In the genomic region with DNA sequence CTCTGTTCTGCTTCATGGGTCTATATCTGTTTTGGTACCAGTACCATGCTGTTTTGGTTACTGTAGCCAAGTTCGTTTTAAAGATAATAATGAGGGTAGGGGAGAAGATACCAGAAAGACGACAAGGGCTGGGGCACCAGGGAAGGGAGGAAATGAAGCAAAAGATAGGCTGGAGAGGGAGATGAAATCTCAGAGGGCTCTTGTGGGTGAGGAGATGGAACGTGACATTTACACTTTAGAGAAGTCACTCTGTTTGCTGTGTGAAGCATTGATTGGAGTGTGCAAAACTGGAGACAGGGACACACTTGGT, we compare ENCODE assay signal across 20 cellular contexts. TPM values are rescaled to one million over a fixed set of nuclear protein-coding genes. Genes with fewer than 3 reads are reported as not detected.
A peak's percentile ranks its signal among the peaks of the same experiment; 100 is the strongest.
DNase-seq lines count a peak whose midpoint lies in the region; ATAC-seq and TF ChIP-seq lines count a peak whose summit lies in the region.
"Had no signal": no experiment of that assay in that cellular context is flagged by ENCODE, and none has a peak within 500 bp of the region (broad histone marks: within the 10 kb centered on the region; RNA-seq: fewer than 3 reads in every experiment).

No MANE protein-coding gene starts in this region.

- no peaks in the 10 kb centered on the region for H3K79me1 ChIP-seq in mesenchymal stem cell (replicated peaks; ENCODE audit: low read length, poor library complexity, severe bottlenecking)

- peaks cover 43% of the 10 kb centered on the region for H3K4me1 Mint-ChIP-seq in Calu3 (ENCODE audit: low read depth, unreplicated experiment)
- H3K4me1 Mint-ChIP-seq in activated T-helper 17 cell treated with anti-CD3 and anti-CD28 coated beads, Interleukin-2, amount 50 U/mL, for 72 hours = peaks cover 13% of the 10 kb centered on the region

- peak overlapping the region in 1 of 2 experiments; percentile 35 for H3K4ac ChIP-seq in mesenchymal stem cell (ENCODE audit: low read depth in 1 of 2, low read length in 2 of 2)

- H3K9me3 ChIP-seq in HUES6 (ENCODE audit: control insufficient read depth, insufficient read depth, low read depth, low read length) (no peaks in the 10 kb centered on the region), mesenchymal stem cell (ENCODE audit: control insufficient read depth, low read length) (no peaks in the 10 kb centered on the region)

- peaks cover 19% of the 10 kb centered on the region; the same call in 1 of the 2 replicates for H3K4me1 ChIP-seq in HUES6 (ENCODE audit: control insufficient read depth, insufficient read depth, low read length)
- peaks cover 4% of the 10 kb centered on the region for H3K4me1 ChIP-seq in mesenchymal stem cell (ENCODE audit: control insufficient read depth, insufficient read depth, low read depth, low read length)

- CTCF ChIA-PET in Calu3 (lab: Charles Lee) = no interaction called here

- WGBS in mesenchymal stem cell = 87% methylated on average over 3 of the region's 3 CpGs

- H3K4me2 ChIP-seq in mesenchymal stem cell (ENCODE audit: low read length, poor library complexity, severe bottlenecking) = no peak overlapping the region

- no peaks in the 10 kb centered on the region for H3K36me3 ChIP-seq in HUES6 (ENCODE audit: control insufficient read depth, insufficient read depth, low read length)
- no peaks in the 10 kb centered on the region for H3K36me3 ChIP-seq in mesenchymal stem cell (ENCODE audit: control insufficient read depth in 1 of 2, insufficient read depth in 2 of 2, low read depth in 1 of 2, low read length in 2 of 2)

- H3K9ac ChIP-seq in HUES6 (ENCODE audit: low read length) = peak overlapping the region; percentile 49
- no peak overlapping the region for H3K9ac ChIP-seq in mesenchymal stem cell (ENCODE audit: low read length)

- peak overlapping the region; percentile 63 for H3K4me3 Mint-ChIP-seq in Calu3 (ENCODE audit: low read depth, unreplicated experiment)
- peak overlapping the region; percentile 56 for H3K4me3 Mint-ChIP-seq in activated T-helper 17 cell treated with anti-CD3 and anti-CD28 coated beads, Interleukin-2, amount 50 U/mL, for 72 hours
- H3K4me3 Mint-ChIP-seq: CD8-positive, alpha-beta T cell; H9 had no signal

- H3K4me3 ChIP-seq in HUES6 (ENCODE audit: low read depth, low read length) = no peak overlapping the region; the same call in 1 of the 2 replicates
- H3K4me3 ChIP-seq in mesenchymal stem cell (ENCODE audit: insufficient read depth in 1 of 2, low read depth in 1 of 2, low read length in 2 of 2) = no peak overlapping the region

- H2BK15ac ChIP-seq in mesenchymal stem cell (ENCODE audit: low read depth, poor library complexity, severe bottlenecking) = no peak overlapping the region

- no peaks in the 10 kb centered on the region for H3K27me3 Mint-ChIP-seq in Calu3 (ENCODE audit: unreplicated experiment)
- H3K27me3 Mint-ChIP-seq in activated T-helper 17 cell treated with anti-CD3 and anti-CD28 coated beads, Interleukin-2, amount 50 U/mL, for 72 hours = no peaks in the 10 kb centered on the region

- H3K23ac ChIP-seq in mesenchymal stem cell (ENCODE audit: low read length in 2 of 2) = no peak overlapping the region

- H3K9me3 Mint-ChIP-seq in Calu3 (ENCODE audit: low read depth, unreplicated experiment) = no peaks in the 10 kb centered on the region
- no peaks in the 10 kb centered on the region for H3K9me3 Mint-ChIP-seq in activated T-helper 17 cell treated with anti-CD3 and anti-CD28 coated beads, Interleukin-2, amount 50 U/mL, for 72 hours
- H3K9me3 Mint-ChIP-seq: CD8-positive, alpha-beta T cell; H9; IgD-negative memory B cell had no signal

- peak overlapping the region; percentile 99 for H3K27ac Mint-ChIP-seq in Calu3 (ENCODE audit: unreplicated experiment)
- H3K27ac Mint-ChIP-seq in activated T-helper 17 cell treated with anti-CD3 and anti-CD28 coated beads, Interleukin-2, amount 50 U/mL, for 72 hours = peak overlapping the region; percentile 14
- H3K27ac Mint-ChIP-seq: CD8-positive, alpha-beta T cell; IgD-negative memory B cell had no signal

- H3K14ac ChIP-seq in mesenchymal stem cell (ENCODE audit: low read length in 2 of 2) = no peak overlapping the region

- peak overlapping the region; percentile 83 for H4K91ac ChIP-seq in mesenchymal stem cell (ENCODE audit: low read length)

- peak overlapping the region; percentile 77 for H4K8ac ChIP-seq in mesenchymal stem cell (ENCODE audit: low read length)

- H2AFZ ChIP-seq in mesenchymal stem cell (ENCODE audit: low read depth, low read length) = no peak overlapping the region

- DNase-seq in Calu3 (no peak), mesenchymal stem cell (no peak), NCI-H2107 (lab: John Stamatoyannopoulos, UW) (no peak)
- DNase-seq in activated effector memory CD4-positive, alpha-beta T cell treated with Interleukin-2 at 50 U/mL for 16 hours = no peak
- DNase-seq: CD8-positive, alpha-beta T cell; NCI-H1048; NCI-H146; NCI-H2081 treated with DMSO at 0.1 percent for 48 hours; NCI-H526; PC-3; Right ventricle myocardium superior had no signal

- H2AK5ac ChIP-seq in mesenchymal stem cell (ENCODE audit: low read length, severe bottlenecking) = peak overlapping the region; percentile 59

- no peak overlapping the region for H3K27ac ChIP-seq in HUES6 (ENCODE audit: low read depth, low read length)
- peak overlapping the region; percentile 38 for H3K27ac ChIP-seq in mesenchymal stem cell (ENCODE audit: low read length, poor library complexity, severe bottlenecking)

- H3K27me3 ChIP-seq in HUES6 (ENCODE audit: control insufficient read depth, insufficient read depth, low read length) (no peaks in the 10 kb centered on the region), mesenchymal stem cell (ENCODE audit: control insufficient read depth in 1 of 2, insufficient read depth in 1 of 2, low read length in 2 of 2) (no peaks in the 10 kb centered on the region)

- H2BK12ac ChIP-seq in mesenchymal stem cell (ENCODE audit: low read length in 2 of 2) = peak overlapping the region in 1 of 2 experiments; percentile 66

- TSS peak; percentile 96 for BruUV-seq in Calu3 (replicated peaks; lab: Mats Ljungman, UMichigan)

- H3K36me3 Mint-ChIP-seq in Calu3 (ENCODE audit: insufficient read depth, unreplicated experiment) = peaks cover 22% of the 10 kb centered on the region
- no peaks in the 10 kb centered on the region for H3K36me3 Mint-ChIP-seq in activated T-helper 17 cell treated with anti-CD3 and anti-CD28 coated beads, Interleukin-2, amount 50 U/mL, for 72 hours (ENCODE audit: low read depth)
- H3K36me3 Mint-ChIP-seq: CD8-positive, alpha-beta T cell had no signal

- no peak for ATAC-seq in activated T-helper 17 cell treated with anti-CD3 and anti-CD28 coated beads, Interleukin-2, amount 50 U/mL, for 72 hours (replicated peaks)
- ATAC-seq in HG02938 (IDR thresholded peaks at IDR 0.05; ENCODE audit: unreplicated experiment) (no peak), HG02642 (IDR thresholded peaks at IDR 0.05; ENCODE audit: poor library complexity, unreplicated experiment) (no peak)
- ATAC-seq: CD8-positive, alpha-beta T cell; PC-3 had no signal

- no peak for TF ChIP-seq CTCF in Calu3 (IDR thresholded peaks at IDR 0.05; ENCODE audit: unreplicated experiment)

- intact Hi-C loops in Calu3 (cut with micrococcal nuclease; ENCODE audit: unreplicated experiment) = loop anchor here (5.0 to 10.0 kb wide), 3 partner anchors 240 to 358 kb away; a partner anchor contains a TSS

- peak overlapping the region; percentile 49 for H2BK120ac ChIP-seq in mesenchymal stem cell (ENCODE audit: low read depth, low read length)

- peak overlapping the region; percentile 43 to 71 for H3K18ac ChIP-seq in mesenchymal stem cell (ENCODE audit: low read depth in 1 of 2, low read length in 2 of 2)

- no peak overlapping the region for H2BK5ac ChIP-seq in mesenchymal stem cell (ENCODE audit: low read depth, low read length, poor library complexity, severe bottlenecking)

RNA-seq across cellular contexts. Expression of a gene that starts 33.5 kb away (rescaled TPM):
- not detected in 2 replicates for total RNA-seq in Calu3 (2022)
- not detected for total RNA-seq in activated T-helper 17 cell treated with anti-CD3 and anti-CD28 coated beads, Interleukin-2, amount 50 U/mL, for 72 hours
- polyA plus RNA-seq in mesenchymal stem cell (2013, experiment 1 of 2) = not detected
- not detected for polyA plus RNA-seq in mesenchymal stem cell (2013, experiment 2 of 2)
- total RNA-seq: CD8-positive, alpha-beta T cell; H9; HT-29; PC-3; Right ventricle myocardium superior had no signal
- polyA plus RNA-seq: AG04450, BJ, IgD-negative memory B cell had no signal

RNA-seq across cellular contexts. Expression of a gene that starts 41.4 kb away (rescaled TPM):
- total RNA-seq in Calu3 (2022) = not detected in 2 replicates
- total RNA-seq in activated T-helper 17 cell treated with anti-CD3 and anti-CD28 coated beads, Interleukin-2, amount 50 U/mL, for 72 hours = not detected
- polyA plus RNA-seq in mesenchymal stem cell (2013, experiment 1 of 2) = not detected
- polyA plus RNA-seq in mesenchymal stem cell (2013, experiment 2 of 2) = not detected
- total RNA-seq: CD8-positive, alpha-beta T cell; H9; HT-29; PC-3; Right ventricle myocardium superior had no signal
- polyA plus RNA-seq: AG04450, BJ, IgD-negative memory B cell had no signal
